In genomic region chr1:234858722-234859121, GRCh38 we compare ENCODE assay signal across 19 cellular contexts.
"Had no signal": no experiment of that assay in that cellular context is flagged by ENCODE, and none has a peak within 500 bp of the region (broad histone marks: within the 10 kb centered on the region; RNA-seq: fewer than 3 reads in every experiment).

No MANE protein-coding gene starts in this region.

- H3K4me3 ChIP-seq: adrenal gland, ascending aorta, cardiac muscle cell, lower lobe of right lung, sigmoid colon, upper lobe of right lung had no signal

- H3K36me3 ChIP-seq: adrenal gland, ascending aorta, cardiac muscle cell, lower lobe of right lung, sigmoid colon, upper lobe of right lung had no signal

- H3K27ac ChIP-seq: adrenal gland, ascending aorta, cardiac muscle cell, upper lobe of right lung had no signal

- H3K27me3 ChIP-seq: adrenal gland, ascending aorta, cardiac muscle cell, sigmoid colon, upper lobe of right lung had no signal

- H3K9me3 ChIP-seq: adrenal gland, ascending aorta, lower lobe of right lung, sigmoid colon, upper lobe of right lung had no signal

- DNase-seq: activated naive CD4-positive, alpha-beta T cell; activated T-cell treated with anti-CD3 and anti-CD28 coated beads, Interleukin-2, amount 50 U/mL, for 24 hours; cortex of kidney; foreskin melanocyte; lower lobe of right lung; naive thymus-derived CD4-positive, alpha-beta T cell; retina; sigmoid colon; stimulated activated CD4-positive, alpha-beta T cell treated with anti-CD3 and anti-CD28 coated beads, Interleukin-4, amount 100 ng/mL, for 1 hour; stimulated activated naive CD4-positive, alpha-beta T cell; T-helper 1 cell; T-helper 9 cell; upper lobe of right lung had no signal

- ATAC-seq: left lobe of liver; lower lobe of right lung; naive thymus-derived CD4-positive, alpha-beta T cell; upper lobe of right lung; WTC11 had no signal

- FAIRE-seq: islet of Langerhans had no signal
